Comparison of ENCODE assay signal across 12 cellular contexts in the genomic region with DNA sequence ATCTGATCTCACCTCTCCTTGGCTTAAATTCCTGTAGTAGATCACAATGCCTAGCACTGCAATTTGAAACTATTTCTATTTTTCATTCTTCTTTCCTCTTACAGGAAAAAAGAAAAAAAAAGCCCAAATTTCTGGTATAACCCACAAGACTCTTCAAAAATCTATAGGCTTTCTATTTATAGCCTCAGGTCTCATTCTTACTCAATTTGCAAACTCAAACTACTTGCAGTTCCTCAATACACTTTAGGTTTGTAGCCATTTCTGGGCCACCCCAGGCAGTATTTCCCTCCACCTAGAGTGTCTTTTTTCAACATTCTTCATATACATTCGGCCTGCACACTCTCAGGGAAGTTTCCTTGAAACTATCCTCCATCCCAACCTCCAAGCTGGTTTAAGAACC.
A peak's percentile ranks its signal among the peaks of the same experiment; 100 is the strongest.
DNase-seq lines count a peak whose midpoint lies in the region; ATAC-seq and TF ChIP-seq lines count a peak whose summit lies in the region.
"Had no signal": no experiment of that assay in that cellular context is flagged by ENCODE, and none has a peak within 500 bp of the region (broad histone marks: within the 10 kb centered on the region; RNA-seq: fewer than 3 reads in every experiment).

No MANE protein-coding gene starts in this region.

- no peaks in the 10 kb centered on the region for H3K27me3 Mint-ChIP-seq in T-helper 17 cell

- H3K36me3 Mint-ChIP-seq in T-helper 17 cell (ENCODE audit: low read depth): no peaks in the 10 kb centered on the region

- DNase-seq in GM10248 (ENCODE audit: extremely low spot score): peak; percentile 22
- DNase-seq in T-helper 17 cell: no peak
- no peak for DNase-seq in mesenteric fat pad (ENCODE audit: low spot score)
- DNase-seq in central memory CD4-positive, alpha-beta T cell: no peak
- DNase-seq in ureter (ENCODE audit: low spot score): no peak
- DNase-seq: HCEC 1CT; ovary; PC-3; stimulated activated CD4-positive, alpha-beta T cell treated with anti-CD3 and anti-CD28 coated beads, Interleukin-2, amount 100 ng/mL, for 48 hours had no signal

- no peak overlapping the region for H3K27ac Mint-ChIP-seq in T-helper 17 cell

- no peaks in the 10 kb centered on the region for H3K9me3 ChIP-seq in T-helper 17 cell (ENCODE audit: control insufficient read depth, low read length, poor library complexity, severe bottlenecking)
- H3K9me3 ChIP-seq: ovary had no signal

- H3K4me1 Mint-ChIP-seq in T-helper 17 cell: peaks cover 8% of the 10 kb centered on the region

- TF ChIP-seq CTCF in GM10248 (IDR thresholded peaks at IDR 0.05; ENCODE audit: control extremely low read depth, extremely low read depth, low read depth, missing control alignments): no peak

- POLR2A ChIA-PET in GM10248 (lab: Yijun Ruan, JAX): no interaction called here

- ATAC-seq in GM19372 (IDR thresholded peaks at IDR 0.05; ENCODE audit: low read depth, unreplicated experiment): peak; percentile 93
- peak; percentile 92 for ATAC-seq in HG02798 (IDR thresholded peaks at IDR 0.05; ENCODE audit: poor library complexity, unreplicated experiment)
- peak; percentile 96 for ATAC-seq in HG03520 (IDR thresholded peaks at IDR 0.05; ENCODE audit: unreplicated experiment)
- no peak for ATAC-seq in T-helper 17 cell
- ATAC-seq: PC-3 had no signal

- CTCF ChIA-PET in GM10248 (lab: Yijun Ruan, JAX): interaction anchor here (0.7 kb wide), 1 partner anchor 10 kb away, joined by 3 read pairs; no protein-coding TSS in a partner anchor

- H3K4me3 Mint-ChIP-seq in T-helper 17 cell: no peak overlapping the region
